In the genomic region with DNA sequence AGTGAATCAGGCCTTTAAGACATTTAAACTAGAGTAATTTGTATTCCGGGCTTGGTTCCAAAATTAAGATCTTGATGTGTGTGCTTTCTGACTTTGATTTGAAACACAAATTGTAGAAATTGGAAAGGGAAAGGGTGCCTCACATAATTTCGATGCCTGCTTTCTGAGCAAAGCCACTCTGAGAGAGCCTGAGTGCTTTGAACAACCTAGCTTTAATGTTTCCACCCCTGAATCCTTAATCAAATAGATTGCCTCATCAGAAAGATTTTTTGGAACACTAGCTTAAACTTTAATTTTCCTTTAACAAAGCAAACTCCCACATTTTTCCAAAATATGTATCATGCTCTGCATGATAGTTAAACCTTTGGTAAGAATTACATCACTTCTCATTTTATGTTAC, we compare ENCODE assay signal across 23 cellular contexts.
"Had no signal": no experiment of that assay in that cellular context is flagged by ENCODE, and none has a peak within 500 bp of the region (broad histone marks: within the 10 kb centered on the region; RNA-seq: fewer than 3 reads in every experiment).

No MANE protein-coding gene starts in this region.

- H3K4me3 ChIP-seq: body of pancreas, lung, sigmoid colon, smooth muscle cell, stomach, transverse colon had no signal

- H3K36me3 ChIP-seq: sigmoid colon, stomach, transverse colon had no signal

- H3K27me3 Mint-ChIP-seq: activated CD4-positive, alpha-beta memory T cell treated with anti-CD3 and anti-CD28 coated beads, Interleukin-2, amount 10 ng/mL, durations not matched to agents 7 days and 5 days; activated CD4-positive, alpha-beta T cell treated with anti-CD3 and anti-CD28 coated beads, Interleukin-2, amount 10 ng/mL, durations not matched to agents 24 days and 14 days; activated naive CD8-positive, alpha-beta T cell treated with anti-CD3 and anti-CD28 coated beads, Interleukin-2, amount 10 ng/mL, durations not matched to agents 7 days and 5 days; dendritic cell treated with granulocyte-macrophage colony-stimulating factor and Interleukin-4, amounts not matched to agents 40 ng/mL and 50 ng/mL, for 4 days; natural killer cell treated with Interleukin-12 subunit alpha and Interleukin-12 subunit beta and Interleukin-15 and Interleukin-18, amount 100 ng/mL, for 72 hours; stimulated activated memory B cell treated with anti-CD40 and anti-IgM and Interleukin-4, amounts not matched to agents 10 μg/mL and 1 μg/mL and 100 μg/mL, for 72 hours had no signal

- H3K4me3 Mint-ChIP-seq: activated CD4-positive, alpha-beta memory T cell treated with anti-CD3 and anti-CD28 coated beads, Interleukin-2, amount 10 ng/mL, durations not matched to agents 7 days and 5 days; activated CD4-positive, alpha-beta T cell treated with anti-CD3 and anti-CD28 coated beads, Interleukin-2, amount 10 ng/mL, durations not matched to agents 24 days and 14 days; activated naive CD4-positive, alpha-beta T cell treated with anti-CD3 and anti-CD28 coated beads for 36 hours; activated naive CD8-positive, alpha-beta T cell treated with anti-CD3 and anti-CD28 coated beads, Interleukin-2, amount 10 ng/mL, durations not matched to agents 7 days and 5 days; activated T-cell treated with anti-CD3 and anti-CD28 coated beads, Interleukin-2, amount 50 U/mL, for 72 hours; dendritic cell treated with granulocyte-macrophage colony-stimulating factor and Interleukin-4, amounts not matched to agents 40 ng/mL and 50 ng/mL, for 4 days; natural killer cell treated with Interleukin-12 subunit alpha and Interleukin-12 subunit beta and Interleukin-15 and Interleukin-18, amount 100 ng/mL, for 72 hours; stimulated activated memory B cell treated with anti-CD40 and anti-IgM and Interleukin-4, amounts not matched to agents 10 μg/mL and 1 μg/mL and 100 μg/mL, for 72 hours had no signal

- H2AFZ ChIP-seq: parathyroid adenoma had no signal

- H3K9me3 ChIP-seq: body of pancreas, sigmoid colon, stomach, transverse colon had no signal

- H3K4me2 ChIP-seq: smooth muscle cell had no signal

- ATAC-seq: activated T-cell treated with anti-CD3 and anti-CD28 coated beads, Interleukin-2, amount 50 U/mL, for 72 hours; body of pancreas; left lobe of liver; natural killer cell treated with Interleukin-12 subunit alpha and Interleukin-12 subunit beta and Interleukin-15 and Interleukin-18, amount 100 ng/mL, for 72 hours; stimulated activated memory B cell treated with anti-CD40 and anti-IgM and Interleukin-4, amounts not matched to agents 10 μg/mL and 1 μg/mL and 100 μg/mL, for 72 hours had no signal

- H3K27me3 ChIP-seq: body of pancreas, sigmoid colon, stomach, transverse colon had no signal

- H3K9ac ChIP-seq: parathyroid adenoma had no signal

- H3K9me3 Mint-ChIP-seq: activated CD4-positive, alpha-beta memory T cell treated with anti-CD3 and anti-CD28 coated beads, Interleukin-2, amount 10 ng/mL, durations not matched to agents 7 days and 5 days; activated CD4-positive, alpha-beta T cell treated with anti-CD3 and anti-CD28 coated beads, Interleukin-2, amount 10 ng/mL, durations not matched to agents 24 days and 14 days; activated naive CD4-positive, alpha-beta T cell treated with anti-CD3 and anti-CD28 coated beads for 36 hours; activated naive CD8-positive, alpha-beta T cell treated with anti-CD3 and anti-CD28 coated beads, Interleukin-2, amount 10 ng/mL, durations not matched to agents 7 days and 5 days; activated T-cell treated with anti-CD3 and anti-CD28 coated beads, Interleukin-2, amount 50 U/mL, for 72 hours; dendritic cell treated with granulocyte-macrophage colony-stimulating factor and Interleukin-4, amounts not matched to agents 40 ng/mL and 50 ng/mL, for 4 days; natural killer cell treated with Interleukin-12 subunit alpha and Interleukin-12 subunit beta and Interleukin-15 and Interleukin-18, amount 100 ng/mL, for 72 hours; stimulated activated memory B cell treated with anti-CD40 and anti-IgM and Interleukin-4, amounts not matched to agents 10 μg/mL and 1 μg/mL and 100 μg/mL, for 72 hours had no signal

- H3K4me1 ChIP-seq: parathyroid adenoma had no signal

- H3K4me1 Mint-ChIP-seq: activated CD4-positive, alpha-beta memory T cell treated with anti-CD3 and anti-CD28 coated beads, Interleukin-2, amount 10 ng/mL, durations not matched to agents 7 days and 5 days; activated CD4-positive, alpha-beta T cell treated with anti-CD3 and anti-CD28 coated beads, Interleukin-2, amount 10 ng/mL, durations not matched to agents 24 days and 14 days; activated naive CD8-positive, alpha-beta T cell treated with anti-CD3 and anti-CD28 coated beads, Interleukin-2, amount 10 ng/mL, durations not matched to agents 7 days and 5 days; stimulated activated memory B cell treated with anti-CD40 and anti-IgM and Interleukin-4, amounts not matched to agents 10 μg/mL and 1 μg/mL and 100 μg/mL, for 72 hours had no signal

- H3K27ac ChIP-seq: body of pancreas, parathyroid adenoma, sigmoid colon, stomach, transverse colon had no signal

- DNase-seq: activated CD4-positive, alpha-beta memory T cell treated with anti-CD3 and anti-CD28 coated beads, Interleukin-2, amount 10 ng/mL, durations not matched to agents 7 days and 5 days; activated CD4-positive, alpha-beta T cell treated with anti-CD3 and anti-CD28 coated beads, Interleukin-2, amount 10 ng/mL, durations not matched to agents 24 days and 14 days; activated effector memory CD4-positive, alpha-beta T cell treated with Interleukin-2 at 50 U/mL for 16 hours; activated naive CD4-positive, alpha-beta T cell treated with anti-CD3 and anti-CD28 coated beads for 36 hours; activated naive CD8-positive, alpha-beta T cell treated with anti-CD3 and anti-CD28 coated beads, Interleukin-2, amount 10 ng/mL, durations not matched to agents 7 days and 5 days; activated T-cell treated with anti-CD3 and anti-CD28 coated beads, Interleukin-2, amount 50 U/mL, for 72 hours; body of pancreas; effector CD8-positive, alpha-beta T cell; erythroblast; foreskin melanocyte; kidney; midbrain; sigmoid colon; stimulated activated CD4-positive, alpha-beta T cell treated with anti-CD3 and anti-CD28 coated beads, Interleukin-15, amount 100 ng/mL, for 24 hours; stomach; transverse colon had no signal

- H3K36me3 Mint-ChIP-seq: activated naive CD8-positive, alpha-beta T cell treated with anti-CD3 and anti-CD28 coated beads, Interleukin-2, amount 10 ng/mL, durations not matched to agents 7 days and 5 days; natural killer cell treated with Interleukin-12 subunit alpha and Interleukin-12 subunit beta and Interleukin-15 and Interleukin-18, amount 100 ng/mL, for 72 hours; stimulated activated memory B cell treated with anti-CD40 and anti-IgM and Interleukin-4, amounts not matched to agents 10 μg/mL and 1 μg/mL and 100 μg/mL, for 72 hours had no signal

- H3K79me2 ChIP-seq: parathyroid adenoma had no signal

- H3K27ac Mint-ChIP-seq: activated CD4-positive, alpha-beta memory T cell treated with anti-CD3 and anti-CD28 coated beads, Interleukin-2, amount 10 ng/mL, durations not matched to agents 7 days and 5 days; activated CD4-positive, alpha-beta T cell treated with anti-CD3 and anti-CD28 coated beads, Interleukin-2, amount 10 ng/mL, durations not matched to agents 24 days and 14 days; activated naive CD4-positive, alpha-beta T cell treated with anti-CD3 and anti-CD28 coated beads for 36 hours; activated naive CD8-positive, alpha-beta T cell treated with anti-CD3 and anti-CD28 coated beads, Interleukin-2, amount 10 ng/mL, durations not matched to agents 7 days and 5 days; activated T-cell treated with anti-CD3 and anti-CD28 coated beads, Interleukin-2, amount 50 U/mL, for 72 hours; dendritic cell treated with granulocyte-macrophage colony-stimulating factor and Interleukin-4, amounts not matched to agents 40 ng/mL and 50 ng/mL, for 4 days; natural killer cell treated with Interleukin-12 subunit alpha and Interleukin-12 subunit beta and Interleukin-15 and Interleukin-18, amount 100 ng/mL, for 72 hours; stimulated activated memory B cell treated with anti-CD40 and anti-IgM and Interleukin-4, amounts not matched to agents 10 μg/mL and 1 μg/mL and 100 μg/mL, for 72 hours had no signal
